Comparison of ENCODE assay signal across 2 cellular contexts in the genomic region with DNA sequence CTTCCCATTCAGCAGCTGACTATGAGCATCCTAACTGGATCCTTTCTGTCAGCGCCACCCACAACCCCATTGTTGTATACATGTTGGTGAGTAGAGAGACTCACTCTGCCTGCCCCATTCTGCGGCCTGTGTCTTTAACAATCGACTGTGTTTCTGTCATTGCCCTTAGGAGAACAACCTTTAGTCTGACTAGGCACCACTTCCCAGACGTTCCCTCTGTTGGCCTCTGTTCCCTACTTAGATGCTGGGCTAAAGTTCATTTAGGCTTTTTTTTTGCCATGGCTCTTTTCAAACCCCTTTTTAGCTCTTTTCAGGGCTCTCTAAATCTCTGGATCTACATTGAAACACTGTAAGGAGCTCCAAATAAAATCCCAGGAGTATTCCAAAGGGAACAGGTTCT.
TF ChIP-seq lines count a peak whose summit lies in the region.

No MANE protein-coding gene starts in this region.

TF ChIP-seq in IMR-90, 13 proteins besides CTCF, POLR2A, EP300 and RAD21:
- TF ChIP-seq SMC3 (IDR thresholded peaks at IDR 0.05; ENCODE audit: low read depth, low read length), result no peak
- no peak for TF ChIP-seq NFE2L2 (IDR thresholded peaks at IDR 0.05; ENCODE audit: low read depth, low read length)
- no peak for TF ChIP-seq CHD1 (IDR thresholded peaks at IDR 0.05; ENCODE audit: low read depth, low read length)
TF ChIP-seq in IMR-90: peak in this region for 0.

TF ChIP-seq in HepG2, 621 proteins besides CTCF, POLR2A, EP300 and RAD21 (continues in another document):
- TF ChIP-seq SOX5 (CRISPR knock-in tag; IDR thresholded peaks at IDR 0.05; ENCODE audit: borderline replicate concordance) (peak; percentile 62; the same call in 1 of the 2 replicates), ZNF576 (CRISPR knock-in tag; IDR thresholded peaks at IDR 0.05) (no peak), HMG20A (CRISPR knock-in tag; IDR thresholded peaks at IDR 0.05; ENCODE audit: borderline replicate concordance) (no peak), HNF4G (IDR thresholded peaks at IDR 0.05; ENCODE audit: borderline replicate concordance, low read depth, low read length) (peak; percentile 89), HNF4G (CRISPR knock-in tag; IDR thresholded peaks at IDR 0.05; ENCODE audit: borderline replicate concordance, low read depth) (peak; percentile 61; the same call in 1 of the 2 replicates), GPBP1L1 (CRISPR knock-in tag; IDR thresholded peaks at IDR 0.05) (no peak), ZNF747 (CRISPR knock-in tag; IDR thresholded peaks at IDR 0.05; ENCODE audit: borderline replicate concordance) (no peak), HOXA3 (CRISPR knock-in tag; IDR thresholded peaks at IDR 0.05) (peak; percentile 42; the same call in 1 of the 2 replicates), NCOA2 (CRISPR knock-in tag; IDR thresholded peaks at IDR 0.05) (peak; percentile 55; the same call in 1 of the 2 replicates), NFIC (IDR thresholded peaks at IDR 0.05; ENCODE audit: low read length) (peak; percentile 58; the same call in 1 of the 2 replicates), SOX6 (IDR thresholded peaks at IDR 0.05) (no peak), SOX6 (CRISPR knock-in tag; IDR thresholded peaks at IDR 0.05) (peak; percentile 70), ZNF776 (CRISPR knock-in tag; IDR thresholded peaks at IDR 0.05) (no peak), MXD4 (CRISPR knock-in tag; IDR thresholded peaks at IDR 0.05) (no peak), FOXA3 (CRISPR knock-in tag; IDR thresholded peaks at IDR 0.05) (peak; percentile 41; the same call in 1 of the 2 replicates), SYNCRIP (IDR thresholded peaks at IDR 0.05; ENCODE audit: insufficient read depth, low read depth, low read length) (no peak), CREM (IDR thresholded peaks at IDR 0.05) (peak; percentile 38; the same call in 1 of the 2 replicates), CREM (CRISPR knock-in tag; IDR thresholded peaks at IDR 0.05) (no peak), ZNF570 (CRISPR knock-in tag; IDR thresholded peaks at IDR 0.05; ENCODE audit: borderline replicate concordance) (no peak), SAP130 (CRISPR knock-in tag; IDR thresholded peaks at IDR 0.05; ENCODE audit: low read depth) (peak; percentile 33; the same call in 1 of the 2 replicates), YY1 (IDR thresholded peaks at IDR 0.05; ENCODE audit: insufficient read depth, insufficient replicate concordance, low read depth, low read length) (no peak), ZNF740 (CRISPR knock-in tag; IDR thresholded peaks at IDR 0.05) (no peak), NFE2L2 (IDR thresholded peaks at IDR 0.05; ENCODE audit: low read length) (no peak), JUND (CRISPR knock-in tag; IDR thresholded peaks at IDR 0.05) (no peak), RNF2 (conservative IDR thresholded peaks at IDR 0.05; ENCODE audit: low read depth) (no peak), MIER2 (CRISPR knock-in tag; IDR thresholded peaks at IDR 0.05) (0 out of 2 replicates have a peak, but pooled peaks have one; percentile 23), ZNF558 (CRISPR knock-in tag; IDR thresholded peaks at IDR 0.05; ENCODE audit: borderline replicate concordance) (no peak), SALL1 (CRISPR knock-in tag; IDR thresholded peaks at IDR 0.05) (peak; percentile 51), JUNB (CRISPR knock-in tag; IDR thresholded peaks at IDR 0.05; ENCODE audit: borderline replicate concordance) (no peak), RARA (CRISPR knock-in tag; IDR thresholded peaks at IDR 0.05) (peak; percentile 70), JUN (CRISPR knock-in tag; IDR thresholded peaks at IDR 0.05) (no peak), TBX3 (IDR thresholded peaks at IDR 0.05; ENCODE audit: borderline replicate concordance) (no peak), CREB1 (IDR thresholded peaks at IDR 0.05) (no peak), CREB1 (CRISPR knock-in tag; IDR thresholded peaks at IDR 0.05) (peak; percentile 52), RFX1 (IDR thresholded peaks at IDR 0.05) (no peak), ZNF550 (CRISPR knock-in tag; IDR thresholded peaks at IDR 0.05; ENCODE audit: borderline replicate concordance) (no peak), NR2F6 (IDR thresholded peaks at IDR 0.05) (0 out of 2 replicates have a peak, but pooled peaks have one; percentile 13), NR2F6 (CRISPR knock-in tag; IDR thresholded peaks at IDR 0.05) (peak; percentile 64; the same call in 1 of the 2 replicates), MYNN (CRISPR knock-in tag; IDR thresholded peaks at IDR 0.05; ENCODE audit: low read depth) (no peak), BCL6 (CRISPR knock-in tag; IDR thresholded peaks at IDR 0.05) (peak; percentile 66), TP53 (CRISPR knock-in tag; conservative IDR thresholded peaks at IDR 0.05) (0 out of 2 replicates have a peak, but pooled peaks have one; percentile 57), ZKSCAN1 (IDR thresholded peaks at IDR 0.05; ENCODE audit: low read length) (no peak), DMTF1 (CRISPR knock-in tag; IDR thresholded peaks at IDR 0.05) (no peak), ZFX (CRISPR knock-in tag; IDR thresholded peaks at IDR 0.05; ENCODE audit: low read depth) (peak; percentile 58), REL (CRISPR knock-in tag; conservative IDR thresholded peaks at IDR 0.05) (no peak), RORA (CRISPR knock-in tag; IDR thresholded peaks at IDR 0.05) (no peak), ZNF629 (CRISPR knock-in tag; conservative IDR thresholded peaks at IDR 0.05) (no peak; the same call in 1 of the 2 replicates), PAXIP1 (CRISPR knock-in tag; conservative IDR thresholded peaks at IDR 0.05) (peak; percentile 82), POLR2G (IDR thresholded peaks at IDR 0.05; ENCODE audit: low read depth, low read length) (peak; percentile 40; the same call in 1 of the 2 replicates), NCOR1 (IDR thresholded peaks at IDR 0.05; ENCODE audit: borderline replicate concordance, low read length) (peak; percentile 20; the same call in 1 of the 2 replicates), HNRNPL (IDR thresholded peaks at IDR 0.05; ENCODE audit: low read depth, low read length) (no peak)
- TF ChIP-seq, protein P1, sequence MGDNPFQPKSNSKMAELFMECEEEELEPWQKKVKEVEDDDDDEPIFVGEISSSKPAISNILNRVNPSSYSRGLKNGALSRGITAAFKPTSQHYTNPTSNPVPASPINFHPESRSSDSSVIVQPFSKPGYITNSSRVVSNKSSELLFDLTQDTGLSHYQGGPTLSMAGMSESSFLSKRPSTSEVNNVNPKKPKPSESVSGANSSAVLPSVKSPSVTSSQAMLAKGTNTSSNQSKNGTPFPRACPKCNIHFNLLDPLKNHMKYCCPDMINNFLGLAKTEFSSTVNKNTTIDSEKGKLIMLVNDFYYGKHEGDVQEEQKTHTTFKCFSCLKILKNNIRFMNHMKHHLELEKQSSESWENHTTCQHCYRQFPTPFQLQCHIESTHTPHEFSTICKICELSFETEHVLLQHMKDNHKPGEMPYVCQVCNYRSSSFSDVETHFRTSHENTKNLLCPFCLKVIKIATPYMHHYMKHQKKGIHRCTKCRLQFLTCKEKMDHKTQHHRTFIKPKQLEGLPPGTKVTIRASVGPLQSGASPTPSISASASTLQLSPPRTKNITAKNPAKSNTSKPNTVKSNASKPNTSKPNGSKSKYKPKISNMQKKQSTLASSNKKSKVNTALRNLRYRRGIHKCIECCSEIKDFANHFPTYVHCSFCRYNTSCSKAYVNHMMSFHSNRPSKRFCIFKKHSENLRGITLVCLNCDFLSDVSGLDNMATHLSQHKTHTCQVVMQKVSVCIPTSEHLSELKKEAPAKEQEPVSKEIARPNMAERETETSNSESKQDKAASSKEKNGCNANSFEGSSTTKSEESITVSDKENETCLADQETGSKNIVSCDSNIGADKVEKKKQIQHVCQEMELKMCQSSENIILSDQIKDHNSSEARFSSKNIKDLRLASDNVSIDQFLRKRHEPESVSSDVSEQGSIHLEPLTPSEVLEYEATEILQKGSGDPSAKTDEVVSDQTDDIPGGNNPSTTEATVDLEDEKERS (CRISPR knock-in tag; IDR thresholded peaks at IDR 0.05), result no peak
- TF ChIP-seq, protein P2, sequence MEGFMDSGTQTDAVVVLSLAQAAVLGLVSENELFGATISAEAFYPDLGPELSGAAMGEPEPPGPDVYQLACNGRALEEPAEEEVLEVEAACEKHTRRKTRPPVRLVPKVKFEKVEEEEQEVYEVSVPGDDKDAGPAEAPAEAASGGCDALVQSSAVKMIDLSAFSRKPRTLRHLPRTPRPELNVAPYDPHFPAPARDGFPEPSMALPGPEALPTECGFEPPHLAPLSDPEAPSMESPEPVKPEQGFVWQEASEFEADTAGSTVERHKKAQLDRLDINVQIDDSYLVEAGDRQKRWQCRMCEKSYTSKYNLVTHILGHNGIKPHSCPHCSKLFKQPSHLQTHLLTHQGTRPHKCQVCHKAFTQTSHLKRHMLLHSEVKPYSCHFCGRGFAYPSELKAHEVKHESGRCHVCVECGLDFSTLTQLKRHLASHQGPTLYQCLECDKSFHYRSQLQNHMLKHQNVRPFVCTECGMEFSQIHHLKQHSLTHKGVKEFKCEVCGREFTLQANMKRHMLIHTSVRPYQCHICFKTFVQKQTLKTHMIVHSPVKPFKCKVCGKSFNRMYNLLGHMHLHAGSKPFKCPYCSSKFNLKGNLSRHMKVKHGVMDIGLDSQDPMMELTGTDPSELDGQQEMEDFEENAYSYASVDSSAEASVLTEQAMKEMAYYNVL (CRISPR knock-in tag; IDR thresholded peaks at IDR 0.05; ENCODE audit: borderline replicate concordance), result 0 out of 2 replicates have a peak, but pooled peaks have one; percentile 32
- TF ChIP-seq, protein P3, sequence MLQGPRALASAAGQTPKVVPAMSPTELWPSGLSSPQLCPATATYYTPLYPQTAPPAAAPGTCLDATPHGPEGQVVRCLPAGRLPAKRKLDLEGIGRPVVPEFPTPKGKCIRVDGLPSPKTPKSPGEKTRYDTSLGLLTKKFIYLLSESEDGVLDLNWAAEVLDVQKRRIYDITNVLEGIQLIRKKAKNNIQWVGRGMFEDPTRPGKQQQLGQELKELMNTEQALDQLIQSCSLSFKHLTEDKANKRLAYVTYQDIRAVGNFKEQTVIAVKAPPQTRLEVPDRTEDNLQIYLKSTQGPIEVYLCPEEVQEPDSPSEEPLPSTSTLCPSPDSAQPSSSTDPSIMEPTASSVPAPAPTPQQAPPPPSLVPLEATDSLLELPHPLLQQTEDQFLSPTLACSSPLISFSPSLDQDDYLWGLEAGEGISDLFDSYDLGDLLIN (CRISPR knock-in tag; IDR thresholded peaks at IDR 0.05; ENCODE audit: borderline replicate concordance), result no peak
